Comparison of ENCODE assay signal across 8 cellular contexts in genomic region chr9:128094166-128094949, GRCh38. TPM values are rescaled to one million over a fixed set of nuclear protein-coding genes. Genes with fewer than 3 reads are reported as not detected.
A peak's percentile ranks its signal among the peaks of the same experiment; 100 is the strongest.
DNase-seq lines count a peak whose midpoint lies in the region; ATAC-seq and TF ChIP-seq lines count a peak whose summit lies in the region.

No MANE protein-coding gene starts in this region.

- no peak for TF ChIP-seq CTCF in endothelial cell (IDR thresholded peaks at IDR 0.05; ENCODE audit: unreplicated experiment)
- TF ChIP-seq CTCF in mucosa of descending colon (IDR thresholded peaks at IDR 0.05): no peak

- intact Hi-C loops in mucosa of descending colon (cut with DNase I, micrococcal nuclease): no loop called here

- no peak overlapping the region for H3K4me3 ChIP-seq in mucosa of descending colon

- H3K4me3 Mint-ChIP-seq in endothelial cell (ENCODE audit: unreplicated experiment): no peak overlapping the region

- H3K27ac Mint-ChIP-seq in endothelial cell (ENCODE audit: unreplicated experiment): peak overlapping the region; percentile 94

- DNase-seq in C1 segment of cervical spinal cord (lab: John Stamatoyannopoulos, UW) (peak in 13 of 14 donors; percentile 18 to 93 (median 68)), NOMO-1 treated with dmso at 0.1 percent for 144 hours (lab: John Stamatoyannopoulos, UW; ENCODE audit: unreplicated experiment) (peak; percentile 89), endothelial cell (ENCODE audit: low spot score) (peak; percentile 50), mucosa of descending colon (peak; percentile 82 to 89 (median 88))
- peak; percentile 57 for DNase-seq in activated CD8-positive, alpha-beta memory T cell treated with anti-CD3 and anti-CD28 coated beads, Interleukin-2, amount 50 U/mL, for 24 hours (ENCODE audit: extremely low read depth)
- peak; percentile 41 to 72 for DNase-seq in stimulated activated CD8-positive, alpha-beta memory T cell treated with anti-CD3 and anti-CD28 coated beads, Interleukin-15, amount 100 ng/mL, for 4 hours (ENCODE audit: low read depth in 2 of 2)

- H3K27me3 Mint-ChIP-seq in endothelial cell (ENCODE audit: unreplicated experiment): peaks cover 6% of the 10 kb centered on the region

- no peaks in the 10 kb centered on the region for H3K9me3 Mint-ChIP-seq in endothelial cell (ENCODE audit: unreplicated experiment)

- peaks cover 15% of the 10 kb centered on the region for H3K4me1 Mint-ChIP-seq in endothelial cell (ENCODE audit: unreplicated experiment)

- H3K9me3 ChIP-seq in mucosa of descending colon: no peaks in the 10 kb centered on the region

- ATAC-seq in GM19455 (IDR thresholded peaks at IDR 0.05; ENCODE audit: unreplicated experiment) (peak; percentile 92), HG03575 (IDR thresholded peaks at IDR 0.05; ENCODE audit: extremely low read depth, insufficient number of reproducible peaks, low FRiP score, unreplicated experiment) (peak; percentile 64), mucosa of descending colon (peak; percentile 78)

- H3K4me1 ChIP-seq in mucosa of descending colon (ENCODE audit: low read depth): peaks cover 48% of the 10 kb centered on the region

- H3K36me3 ChIP-seq in mucosa of descending colon (ENCODE audit: low read depth): no peaks in the 10 kb centered on the region

- peaks cover 7% of the 10 kb centered on the region for H3K36me3 Mint-ChIP-seq in endothelial cell (ENCODE audit: low read depth, unreplicated experiment)

RNA-seq across cellular contexts. Expression of gene SLC25A25, which starts 26.3 kb away (rescaled TPM):
- total RNA-seq in endothelial cell (ENCODE audit: unreplicated experiment) (8.5 TPM), mucosa of descending colon (10 to 100 TPM; 19.1 to 27.3 (median 21.3) TPM)

RNA-seq across cellular contexts. Expression of gene NAIF1, which starts 27.2 kb away (rescaled TPM):
- 9.9 TPM for total RNA-seq in endothelial cell (ENCODE audit: unreplicated experiment)
- total RNA-seq in mucosa of descending colon: 10 to 100 TPM; 10.4 to 12.6 (median 11.9) TPM

RNA-seq across cellular contexts. Expression of gene PTGES2, which starts 33.2 kb away (rescaled TPM):
- total RNA-seq in endothelial cell (ENCODE audit: unreplicated experiment) (39.8 TPM), mucosa of descending colon (10 to 100 TPM; 65.3 to 99.7 (median 90.6) TPM)

RNA-seq across cellular contexts. Expression of gene LCN2, which starts 54.9 kb away (rescaled TPM):
- total RNA-seq in endothelial cell (ENCODE audit: unreplicated experiment): not detected
- total RNA-seq in mucosa of descending colon: 100 to 1,000 TPM in 1 of 3 donors, 10 to 100 TPM in 2; 16.8 to 456 (median 20.5) TPM
